8 cellular contexts compared by ENCODE assay signal in genomic region chr20:32261644-32262043, GRCh38.
"Had no signal": no experiment of that assay in that cellular context is flagged by ENCODE, and none has a peak within 500 bp of the region (broad histone marks: within the 10 kb centered on the region; RNA-seq: fewer than 3 reads in every experiment).

No MANE protein-coding gene starts in this region.

- H3K27me3 Mint-ChIP-seq: IgD-negative memory B cell had no signal

- H3K27ac Mint-ChIP-seq: IgD-negative memory B cell had no signal

- H3K4me3 Mint-ChIP-seq: IgD-negative memory B cell had no signal

- H3K9ac ChIP-seq: KMS-11 had no signal

- H3K36me3 Mint-ChIP-seq: IgD-negative memory B cell had no signal

- FAIRE-seq: HTR-8/SVneo, K562 had no signal

- H3K4me3 ChIP-seq: K562 had no signal

- H3K27ac ChIP-seq: HL-60, KMS-11 had no signal

- DNase-seq: IMR-90, KBM-7, KG1 had no signal

- H3K4me2 ChIP-seq: KMS-11 had no signal

- ATAC-seq: K562 had no signal

- H3K9me3 Mint-ChIP-seq: IgD-negative memory B cell had no signal
